15 cellular contexts compared by ENCODE assay signal in genomic region chr1:204598319-204598969, GRCh38.
"Had no signal": no experiment of that assay in that cellular context is flagged by ENCODE, and none has a peak within 500 bp of the region (broad histone marks: within the 10 kb centered on the region; RNA-seq: fewer than 3 reads in every experiment).

No MANE protein-coding gene starts in this region.

- H3K27ac Mint-ChIP-seq: activated CD8-positive, alpha-beta T cell treated with anti-CD3 and anti-CD28 coated beads, Interleukin-2, amount 10 ng/mL, durations not matched to agents 7 days and 5 days; activated naive CD4-positive, alpha-beta T cell treated with anti-CD3 and anti-CD28 coated beads for 36 hours; T-helper 2 cell treated with Interferon-gamma antibody and Interleukin-4, amounts not matched to agents 5 μg/mL and 100 μg/mL, for 36 hours had no signal

- H3K27ac ChIP-seq: colonic mucosa, foreskin keratinocyte, pancreas, stomach had no signal

- H3K4me1 ChIP-seq: colonic mucosa, foreskin keratinocyte, pancreas, stomach had no signal

- H3K9me3 ChIP-seq: colonic mucosa, pancreas, stomach had no signal

- DNase-seq: activated CD4-positive, alpha-beta T cell treated with anti-CD3 and anti-CD28 coated beads for 4 hours; activated CD8-positive, alpha-beta memory T cell treated with anti-CD3 and anti-CD28 coated beads, Interleukin-2, amount 50 U/mL, for 48 hours; activated CD8-positive, alpha-beta T cell treated with anti-CD3 and anti-CD28 coated beads, Interleukin-2, amount 10 ng/mL, durations not matched to agents 7 days and 5 days; activated naive CD4-positive, alpha-beta T cell treated with anti-CD3 and anti-CD28 coated beads for 36 hours; colonic mucosa; foreskin keratinocyte; head of caudate nucleus; islet precursor cell; mesendoderm; pancreas; stimulated activated CD4-positive, alpha-beta T cell treated with anti-CD3 and anti-CD28 coated beads, Interleukin-4, amount 100 ng/mL, for 1 hour; stimulated activated CD8-positive, alpha-beta memory T cell treated with anti-CD3 and anti-CD28 coated beads, Interleukin-4, amount 100 ng/mL, for 48 hours; stomach had no signal

- H3K4me3 Mint-ChIP-seq: activated CD8-positive, alpha-beta T cell treated with anti-CD3 and anti-CD28 coated beads, Interleukin-2, amount 10 ng/mL, durations not matched to agents 7 days and 5 days; activated naive CD4-positive, alpha-beta T cell treated with anti-CD3 and anti-CD28 coated beads for 36 hours; neural crest cell; T-helper 2 cell treated with Interferon-gamma antibody and Interleukin-4, amounts not matched to agents 5 μg/mL and 100 μg/mL, for 36 hours had no signal

- H3K9me3 Mint-ChIP-seq: activated naive CD4-positive, alpha-beta T cell treated with anti-CD3 and anti-CD28 coated beads for 36 hours; neural crest cell; T-helper 2 cell treated with Interferon-gamma antibody and Interleukin-4, amounts not matched to agents 5 μg/mL and 100 μg/mL, for 36 hours had no signal

- H3K4me3 ChIP-seq: colonic mucosa, pancreas, stomach had no signal

- H3K27me3 ChIP-seq: colonic mucosa, foreskin keratinocyte, pancreas had no signal

- H3K36me3 ChIP-seq: colonic mucosa, pancreas, stomach had no signal
